20 cellular contexts compared by ENCODE assay signal in genomic region chr7:37718585-37718984, GRCh38. TPM values are rescaled to one million over a fixed set of nuclear protein-coding genes. Genes with fewer than 3 reads are reported as not detected.
DNase-seq lines count a peak whose midpoint lies in the region; ATAC-seq and TF ChIP-seq lines count a peak whose summit lies in the region.
"Had no signal": no experiment of that assay in that cellular context is flagged by ENCODE, and none has a peak within 500 bp of the region (broad histone marks: within the 10 kb centered on the region; RNA-seq: fewer than 3 reads in every experiment).

No MANE protein-coding gene starts in this region.

- H3K36me3 ChIP-seq in neutrophil: no peaks in the 10 kb centered on the region
- no peaks in the 10 kb centered on the region for H3K36me3 ChIP-seq in testis (ENCODE audit: low read depth, missing control alignments)
- H3K36me3 ChIP-seq: BLaER1, lower lobe of right lung, MG63, thoracic aorta had no signal

- H3K27me3 ChIP-seq in neutrophil (no peaks in the 10 kb centered on the region), testis (no peaks in the 10 kb centered on the region)
- H3K27me3 ChIP-seq: BLaER1, foreskin keratinocyte, MG63 had no signal

- H3K4me1 ChIP-seq in neutrophil (ENCODE audit: control insufficient read depth in 1 of 2, insufficient read depth in 1 of 2, low read depth in 1 of 2, low read length in 1 of 2): peaks cover 94 to 100% of the 10 kb centered on the region in 2 experiments
- no peaks in the 10 kb centered on the region for H3K4me1 ChIP-seq in testis
- H3K4me1 ChIP-seq: foreskin keratinocyte, lower lobe of right lung had no signal

- H3K4me3 ChIP-seq in neutrophil (ENCODE audit: low read depth in 1 of 2, low read length in 1 of 2) (no peak overlapping the region), testis (no peak overlapping the region)
- H3K4me3 ChIP-seq: BLaER1, lower lobe of right lung, MG63, thoracic aorta had no signal

- ATAC-seq in GM18870 (IDR thresholded peaks at IDR 0.05; ENCODE audit: unreplicated experiment): peak; percentile 62
- peak; percentile 53 for ATAC-seq in GM21515 (IDR thresholded peaks at IDR 0.05; ENCODE audit: unreplicated experiment)
- ATAC-seq in HG03095 (IDR thresholded peaks at IDR 0.05; ENCODE audit: unreplicated experiment): peak; percentile 38
- ATAC-seq: foreskin keratinocyte, lower lobe of right lung, Right ventricle myocardium inferior, T-helper 17 cell had no signal

- no peak for TF ChIP-seq POLR2A in testis (IDR thresholded peaks at IDR 0.05)

- no peaks in the 10 kb centered on the region for H3K27me3 Mint-ChIP-seq in activated T-cell treated with anti-CD3 and anti-CD28 coated beads, Interleukin-2, amount 50 U/mL, for 24 hours

- H3K9me3 Mint-ChIP-seq in activated T-cell treated with anti-CD3 and anti-CD28 coated beads, Interleukin-2, amount 50 U/mL, for 24 hours: no peaks in the 10 kb centered on the region
- H3K9me3 Mint-ChIP-seq: nephron progenitor cell had no signal

- TF ChIP-seq CTCF in neutrophil (IDR thresholded peaks at IDR 0.05): no peak
- TF ChIP-seq CTCF in testis (IDR thresholded peaks at IDR 0.05): no peak

- H3K27ac Mint-ChIP-seq in activated T-cell treated with anti-CD3 and anti-CD28 coated beads, Interleukin-2, amount 50 U/mL, for 24 hours: no peak overlapping the region
- H3K27ac Mint-ChIP-seq: nephron progenitor cell, T-helper 17 cell had no signal

- WGBS in testis, 2 donors: 100% methylated on average over 2 of the region's 2 CpGs

- intact Hi-C loops in testis (cut with DNase I; ENCODE audit: low total_unique reads): no loop called here

- H3K27ac ChIP-seq in neutrophil: peak overlapping the region; percentile 90
- H3K27ac ChIP-seq in testis: no peak overlapping the region
- H3K27ac ChIP-seq: BLaER1, foreskin keratinocyte, lower lobe of right lung, thoracic aorta had no signal

- no peak for DNase-seq in activated T-cell treated with anti-CD3 and anti-CD28 coated beads, Interleukin-2, amount 50 U/mL, for 24 hours
- DNase-seq in NCI-H345 treated with DMSO at 0.1 percent for 48 hours (lab: John Stamatoyannopoulos, UW; ENCODE audit: unreplicated experiment): no peak
- DNase-seq in testis: no peak
- DNase-seq: activated CD4-positive, alpha-beta T cell treated with anti-CD3 and anti-CD28 coated beads for 4 hours; central memory CD4-positive, alpha-beta T cell; DMS79; foreskin keratinocyte; lower lobe of right lung; MG63; NCI-H2081; NCI-H82; nephron progenitor cell; T-helper 17 cell had no signal

- H3K4me3 Mint-ChIP-seq in activated T-cell treated with anti-CD3 and anti-CD28 coated beads, Interleukin-2, amount 50 U/mL, for 24 hours: no peak overlapping the region
- H3K4me3 Mint-ChIP-seq: nephron progenitor cell, T-helper 17 cell had no signal

- no peaks in the 10 kb centered on the region for H3K36me3 Mint-ChIP-seq in activated T-cell treated with anti-CD3 and anti-CD28 coated beads, Interleukin-2, amount 50 U/mL, for 24 hours (ENCODE audit: low read depth)

- H3K9me3 ChIP-seq in neutrophil (no peaks in the 10 kb centered on the region), testis (no peaks in the 10 kb centered on the region)
- H3K9me3 ChIP-seq: BLaER1, lower lobe of right lung, MG63, thoracic aorta had no signal

- no peaks in the 10 kb centered on the region for H3K4me1 Mint-ChIP-seq in activated T-cell treated with anti-CD3 and anti-CD28 coated beads, Interleukin-2, amount 50 U/mL, for 24 hours (ENCODE audit: low read depth)
- H3K4me1 Mint-ChIP-seq: T-helper 17 cell had no signal

RNA-seq across cellular contexts. Expression of gene GPR141, which starts 35.0 kb away (rescaled TPM):
- total RNA-seq in testis: 1 to 10 TPM; 2.5 to 3.5 TPM
- polyA plus RNA-seq in testis (ENCODE audit: insufficient read depth, low read depth, low replicate concordance): 1.8 TPM
- total RNA-seq: foreskin keratinocyte had no signal
- polyA plus RNA-seq: foreskin keratinocyte had no signal
